26 cellular contexts compared by ENCODE assay signal in genomic region chr20:11981366-11981947, GRCh38.
DNase-seq lines count a peak whose midpoint lies in the region; ATAC-seq, FAIRE-seq and TF ChIP-seq lines count a peak whose summit lies in the region.
"Had no signal": no experiment of that assay in that cellular context is flagged by ENCODE, and none has a peak within 500 bp of the region (broad histone marks: within the 10 kb centered on the region; RNA-seq: fewer than 3 reads in every experiment).

No MANE protein-coding gene starts in this region.

- 21% methylated on average over 4 of the region's 4 CpGs for WGBS in HepG2 (ENCODE audit: low lambda C conversion rate)
- 89% methylated on average over 4 of the region's 4 CpGs for WGBS in right lobe of liver (ENCODE audit: insufficient coverage, low coverage, low lambda C conversion rate, missing lambda C conversion rate)
- WGBS in stomach, 5 donors, result 73 to 89% (median 87%) methylated on average over 4 of the region's 4 CpGs

- H3K27ac ChIP-seq in HepG2 (ENCODE audit: extremely low read length, insufficient read depth, low read length) (no peak overlapping the region), right lobe of liver (no peak overlapping the region), stomach (peak overlapping the region in 3 of 5 donors; percentile 42 to 77 (median 60))
- H3K27ac ChIP-seq: 22Rv1; A549; BLaER1 treated with 17β-estradiol and CSF1 and Interleukin-3, amounts not matched to agents 10 nM and 100 nM; C4-2B had no signal

- peaks cover 4% of the 10 kb centered on the region for H3K36me3 Mint-ChIP-seq in WTC11
- H3K36me3 Mint-ChIP-seq: CD8-positive, alpha-beta T cell had no signal

- H3K9me3 ChIP-seq in HepG2 (ENCODE audit: low read length) (no peaks in the 10 kb centered on the region), right lobe of liver (no peaks in the 10 kb centered on the region), stomach (peaks cover 0 to 1% (median 0%) of the 10 kb centered on the region in 4 donors)
- H3K9me3 ChIP-seq: A549, Caco-2 had no signal

- TF ChIP-seq CTCF in HepG2 (CRISPR knock-in tag; IDR thresholded peaks at IDR 0.05) (no peak), right lobe of liver (IDR thresholded peaks at IDR 0.05) (no peak), WTC11 (IDR thresholded peaks at IDR 0.05) (no peak), stomach (IDR thresholded peaks at IDR 0.05) (no peak)

- no peak for TF ChIP-seq RAD21 in HepG2 (CRISPR knock-in tag; IDR thresholded peaks at IDR 0.05)

- H3K36me3 ChIP-seq in HepG2 (replicated peaks in 1 of 2; ENCODE audit: control insufficient read depth in 1 of 2, insufficient read depth in 2 of 2, low read length in 2 of 2), result no peaks in the 10 kb centered on the region
- H3K36me3 ChIP-seq in right lobe of liver, result no peaks in the 10 kb centered on the region
- no peaks in the 10 kb centered on the region for H3K36me3 ChIP-seq in stomach
- H3K36me3 ChIP-seq: BLaER1 treated with 17β-estradiol and CSF1 and Interleukin-3, amounts not matched to agents 10 nM and 100 nM had no signal

- H2AFZ ChIP-seq in HepG2 (ENCODE audit: low read length), result no peak overlapping the region

- H4K20me1 ChIP-seq in HepG2 (ENCODE audit: insufficient read depth, low read length), result no peaks in the 10 kb centered on the region
- H4K20me1 ChIP-seq: BLaER1 treated with 17β-estradiol and CSF1 and Interleukin-3, amounts not matched to agents 10 nM and 100 nM had no signal

- H3K4me3 ChIP-seq in HepG2 (replicated peaks in 1 of 3; ENCODE audit: insufficient read depth in 1 of 3, low read depth in 2 of 3, low read length in 3 of 3), result no peak overlapping the region
- no peak overlapping the region for H3K4me3 ChIP-seq in right lobe of liver
- H3K4me3 ChIP-seq in stomach, result no peak overlapping the region
- H3K4me3 ChIP-seq: A549; BLaER1 treated with 17β-estradiol and CSF1 and Interleukin-3, amounts not matched to agents 10 nM and 100 nM; GM12878 had no signal

- H3K4me1 Mint-ChIP-seq in WTC11, result peaks cover 29% of the 10 kb centered on the region
- H3K4me1 Mint-ChIP-seq: B cell had no signal

- in situ Hi-C loops in HepG2 (cut with HindIII; ENCODE audit: extremely low pct_ligation_motif_present, low pct_unique_long_range_greater_than_20kb), result no loop called here

- BruUV-seq in HepG2 (replicated peaks; lab: Mats Ljungman, UMichigan), result no TSS peak

- no peak overlapping the region for H3K9ac ChIP-seq in HepG2 (ENCODE audit: insufficient read depth, low read depth, low read length)
- H3K9ac ChIP-seq: BLaER1 treated with 17β-estradiol and CSF1 and Interleukin-3, amounts not matched to agents 10 nM and 100 nM had no signal

- intact Hi-C loops in HepG2 (cut with micrococcal nuclease; ENCODE audit: unreplicated experiment), result loop anchor here (5.0 kb wide), 1 partner anchor 89 kb away; no protein-coding TSS in a partner anchor
- intact Hi-C loops in right lobe of liver (cut with DNase I), result no loop called here
- intact Hi-C loops in stomach (cut with DNase I; ENCODE audit: low total_unique reads), result no loop called here

- no peaks in the 10 kb centered on the region for H3K27me3 ChIP-seq in HepG2 (ENCODE audit: control insufficient read depth in 1 of 2, insufficient read depth in 2 of 2, low read length in 2 of 2)
- no peaks in the 10 kb centered on the region for H3K27me3 ChIP-seq in right lobe of liver
- H3K27me3 ChIP-seq in stomach, result no peaks in the 10 kb centered on the region
- H3K27me3 ChIP-seq: BLaER1 treated with 17β-estradiol and CSF1 and Interleukin-3, amounts not matched to agents 10 nM and 100 nM had no signal

- no peak for FAIRE-seq in HepG2 (lab: Jason Lieb, UNC)
- FAIRE-seq: A549, GM12878, GM12892, GM18507 had no signal

- H3K27ac Mint-ChIP-seq in WTC11, result no peak overlapping the region
- H3K27ac Mint-ChIP-seq: B cell; CD4-positive, alpha-beta T cell; CD8-positive, alpha-beta T cell had no signal

- no peak overlapping the region for H3K4me2 ChIP-seq in HepG2 (ENCODE audit: low read depth, low read length)
- H3K4me2 ChIP-seq: A549; BLaER1 treated with 17β-estradiol and CSF1 and Interleukin-3, amounts not matched to agents 10 nM and 100 nM had no signal

- no peak overlapping the region for H3K4me3 Mint-ChIP-seq in WTC11
- H3K4me3 Mint-ChIP-seq: B cell; CD4-positive, alpha-beta T cell; CD8-positive, alpha-beta T cell had no signal

- ATAC-seq in HepG2 (no peak), right lobe of liver (no peak), WTC11 (no peak)
- ATAC-seq: A549; CD8-positive, alpha-beta T cell; GM12878 had no signal

- H3K9me3 Mint-ChIP-seq in WTC11, result peaks cover 6% of the 10 kb centered on the region

- TF ChIP-seq EP300 in HepG2 (IDR thresholded peaks at IDR 0.05; ENCODE audit: low read depth in 2 of 2, low read length in 2 of 2) (no peak), HepG2 (CRISPR knock-in tag; IDR thresholded peaks at IDR 0.05; ENCODE audit: borderline replicate concordance) (no peak), stomach (IDR thresholded peaks at IDR 0.05) (no peak)

- POLR2A ChIA-PET in HepG2 (lab: Yijun Ruan, JAX), result no interaction called here
- POLR2A ChIA-PET in WTC11 (lab: Charles Lee), result interaction anchor here (0.8 kb wide), 1 partner anchor 69 kb away, joined by 3 read pairs; no protein-coding TSS in a partner anchor

- DNase-seq in HepG2 (ENCODE audit: low spot score) (no peak), right lobe of liver (no peak), WTC11 (ENCODE audit: low spot score) (no peak), stomach (no peak), NCI-H2107 (lab: John Stamatoyannopoulos, UW) (no peak), NCI-H2227 treated with DMSO at 0.1 percent for 48 hours (lab: John Stamatoyannopoulos, UW) (no peak)
- DNase-seq: AML-193; Caco-2; Calu3; CD4-positive, alpha-beta T cell; CD8-positive, alpha-beta T cell; DMS 273 treated with DMSO at 0.1 percent for 48 hours; DMS153; DMS53; DMS79; DND-41; EL; GDM1 had no signal

- CTCF ChIA-PET in HepG2 (lab: Yijun Ruan, JAX; ENCODE audit: low intra/inter-chr PET ratio, low total read pairs), result no interaction called here
- CTCF ChIA-PET in WTC11 (lab: Charles Lee), result interaction anchor here (1.3 kb wide), 1 partner anchor 31 kb away, joined by 5 read pairs; no protein-coding TSS in a partner anchor

- H3K27me3 Mint-ChIP-seq in WTC11 (ENCODE audit: low read depth), result peaks cover 35% of the 10 kb centered on the region
- H3K27me3 Mint-ChIP-seq: B cell; CD4-positive, alpha-beta T cell had no signal

- TF ChIP-seq POLR2A in HepG2 (IDR thresholded peaks at IDR 0.05; ENCODE audit: insufficient read depth in 1 of 2, low read depth in 2 of 2, low read length in 2 of 2) (no peak), right lobe of liver (IDR thresholded peaks at IDR 0.05) (no peak), stomach (IDR thresholded peaks at IDR 0.05) (no peak)

- peaks cover 18% of the 10 kb centered on the region for H3K4me1 ChIP-seq in HepG2 (ENCODE audit: insufficient read depth, low read length)
- H3K4me1 ChIP-seq in right lobe of liver, result peaks cover 0 to 7% (median 0%) of the 10 kb centered on the region in 4 donors
- peaks cover 0 to 8% (median 7%) of the 10 kb centered on the region in 4 donors for H3K4me1 ChIP-seq in stomach
- H3K4me1 ChIP-seq: A549; BLaER1 treated with 17β-estradiol and CSF1 and Interleukin-3, amounts not matched to agents 10 nM and 100 nM had no signal

- no peaks in the 10 kb centered on the region for H3K79me2 ChIP-seq in HepG2 (ENCODE audit: insufficient read depth, low read length)

TF ChIP-seq in HepG2, 621 proteins besides CTCF, POLR2A, EP300 and RAD21 (continues in another document):
- TF ChIP-seq RAD51 (IDR thresholded peaks at IDR 0.05; ENCODE audit: borderline replicate concordance), result no peak
- TF ChIP-seq NONO (IDR thresholded peaks at IDR 0.05), result peak; percentile 78; the same call in 1 of the 2 replicates
- no peak for TF ChIP-seq NONO (CRISPR knock-in tag; conservative IDR thresholded peaks at IDR 0.05)
- peak; percentile 71 for TF ChIP-seq CEBPG (CRISPR knock-in tag; IDR thresholded peaks at IDR 0.05)
- TF ChIP-seq IKZF1 (IDR thresholded peaks at IDR 0.05), result 0 out of 2 replicates have a peak, but pooled peaks have one; percentile 34
- TF ChIP-seq POGZ (CRISPR knock-in tag; IDR thresholded peaks at IDR 0.05), result 0 out of 2 replicates have a peak, but pooled peaks have one; percentile 12
- TF ChIP-seq FOXA1 (IDR thresholded peaks at IDR 0.05), result 0 out of 2 replicates have a peak, but pooled peaks have one; percentile 58
- no peak for TF ChIP-seq FOXA1 (CRISPR knock-in tag; IDR thresholded peaks at IDR 0.05)
- peak; percentile 96 for TF ChIP-seq PCBP2 (optimal IDR thresholded peaks at IDR 0.05; ENCODE audit: low read depth, low read length, poor library complexity, severe bottlenecking)
- peak; percentile 83 for TF ChIP-seq CEBPB (IDR thresholded peaks at IDR 0.05; ENCODE audit: borderline replicate concordance, low read depth, low read length)

TF ChIP-seq in WTC11, 78 proteins besides CTCF, POLR2A, EP300 and RAD21:
- TF ChIP-seq SMAD3 (CRISPR knock-in tag; IDR thresholded peaks at IDR 0.05; ENCODE audit: borderline replicate concordance) (no peak), ZNF512 (CRISPR knock-in tag; IDR thresholded peaks at IDR 0.05; ENCODE audit: borderline replicate concordance) (peak; percentile 59; the same call in 1 of the 2 replicates)
TF ChIP-seq in WTC11: peak in this region for 1.

Comparison
In these comparisons a context has a peak if more than half of its experiments do, and no peak if none do; other contexts are left out.
1. H3K27ac ChIP-seq: peak in stomach (3 of 5); none in HepG2 (single experiment) and right lobe of liver (0 of 3).
2. Of the 50 proteins assayed by ChIP-seq in both HepG2 and WTC11: peak only in HepG2: none; only in WTC11: none; in both: ZNF512; in neither: 49.